Comparison of ENCODE assay signal across 1 cellular context in genomic region chr1:20439282-20439681, GRCh38.
TF ChIP-seq lines count a peak whose summit lies in the region.

No MANE protein-coding gene starts in this region.

TF ChIP-seq in GM12878, 131 proteins besides CTCF, POLR2A, EP300 and RAD21 (continued from another document):
- peak; percentile 76 for TF ChIP-seq REST (IDR thresholded peaks at IDR 0.05; ENCODE audit: low read depth, low read length)
TF ChIP-seq in GM12878: peak in this region for 1.
